ENCODE assay signal across 8 cellular contexts in genomic region chrX:14030248-14030592, GRCh38. TPM values are rescaled to one million over a fixed set of nuclear protein-coding genes. Genes with fewer than 3 reads are reported as not detected.
DNase-seq lines count a peak whose midpoint lies in the region; ATAC-seq and TF ChIP-seq lines count a peak whose summit lies in the region.

No MANE protein-coding gene starts in this region.

- intact Hi-C loops in spleen (cut with DNase I; ENCODE audit: low total_unique reads), result loop anchor here (10.0 kb wide), 2 partner anchors 275 to 375 kb away; partner anchors contain the start of gene TCEANC

- H3K4me3 ChIP-seq in iPS DF 6.9 (ENCODE audit: low read length) (peak overlapping the region; percentile 65; the same call in 1 of the 2 replicates), spleen (peak overlapping the region; percentile 52 to 79 (median 68))

- ATAC-seq in HG03066 (IDR thresholded peaks at IDR 0.05; ENCODE audit: low read depth, unreplicated experiment), result peak; percentile 19
- no peak for ATAC-seq in activated T-helper 17 cell treated with anti-CD3 and anti-CD28 coated beads, Interleukin-2, amount 50 U/mL, for 72 hours (replicated peaks)
- no peak for ATAC-seq in HG03108 (IDR thresholded peaks at IDR 0.05; ENCODE audit: unreplicated experiment)

- H3K4me3 Mint-ChIP-seq in activated T-helper 17 cell treated with anti-CD3 and anti-CD28 coated beads, Interleukin-2, amount 50 U/mL, for 72 hours, result peak overlapping the region; percentile 92

- no peaks in the 10 kb centered on the region for H3K9me3 Mint-ChIP-seq in activated T-helper 17 cell treated with anti-CD3 and anti-CD28 coated beads, Interleukin-2, amount 50 U/mL, for 72 hours

- no peak for TF ChIP-seq POLR2A in spleen (IDR thresholded peaks at IDR 0.05)

- WGBS in iPS DF 6.9 (ENCODE audit: insufficient coverage, insufficient read length), result no CpG with 5 or more reads among the region's 4 CpGs
- 17 to 35% (median 25%) methylated on average over 4 of the region's 4 CpGs for WGBS in spleen, 5 donors

- no peaks in the 10 kb centered on the region for H3K9me3 ChIP-seq in ES-I3 (ENCODE audit: control insufficient read depth, insufficient read depth, low read length)
- no peaks in the 10 kb centered on the region for H3K9me3 ChIP-seq in iPS DF 6.9 (ENCODE audit: control insufficient read depth, insufficient read depth, low read length)
- H3K9me3 ChIP-seq in spleen, result no peaks in the 10 kb centered on the region

- H3K4me1 ChIP-seq in ES-I3 (ENCODE audit: insufficient read depth, low read length), result peaks cover 9% of the 10 kb centered on the region
- peaks cover 2% of the 10 kb centered on the region for H3K4me1 ChIP-seq in iPS DF 6.9 (ENCODE audit: control insufficient read depth, insufficient read depth, low read length)
- peaks cover 0 to 43% (median 33%) of the 10 kb centered on the region in 6 donors for H3K4me1 ChIP-seq in spleen

- H3K27ac ChIP-seq in iPS DF 6.9 (ENCODE audit: low read length) (no peak overlapping the region), spleen (peak overlapping the region; percentile 67 to 92 (median 88))

- H3K36me3 Mint-ChIP-seq in activated T-helper 17 cell treated with anti-CD3 and anti-CD28 coated beads, Interleukin-2, amount 50 U/mL, for 72 hours (ENCODE audit: low read depth), result peaks cover 12% of the 10 kb centered on the region

- TF ChIP-seq CTCF in spleen (IDR thresholded peaks at IDR 0.05 in 8 of 11, conservative IDR thresholded peaks at IDR 0.05 in 3 of 11), result no peak

- H3K9ac ChIP-seq in ES-I3 (ENCODE audit: low read depth, low read length), result peak overlapping the region; percentile 80

- no peak for DNase-seq in iPS DF 6.9 (ENCODE audit: low read depth, low spot score)
- DNase-seq in spleen, result no peak
- no peak for DNase-seq in effector CD4-positive, alpha-beta T cell
- no peak for DNase-seq in NCI-H226

- peaks cover 3% of the 10 kb centered on the region for H3K27me3 Mint-ChIP-seq in activated T-helper 17 cell treated with anti-CD3 and anti-CD28 coated beads, Interleukin-2, amount 50 U/mL, for 72 hours

- H3K36me3 ChIP-seq in ES-I3 (ENCODE audit: insufficient read depth, low read length) (no peaks in the 10 kb centered on the region), iPS DF 6.9 (ENCODE audit: control insufficient read depth, insufficient read depth, low read length) (no peaks in the 10 kb centered on the region), spleen (peaks cover 0 to 3% (median 0%) of the 10 kb centered on the region in 6 donors)

- H3K27me3 ChIP-seq in iPS DF 6.9 (ENCODE audit: control insufficient read depth, insufficient read depth, low read length), result no peaks in the 10 kb centered on the region
- H3K27me3 ChIP-seq in spleen (replicated peaks in 1 of 7), result peaks cover 0 to 27% (median 0%) of the 10 kb centered on the region in 7 donors

- H3K4me1 Mint-ChIP-seq in activated T-helper 17 cell treated with anti-CD3 and anti-CD28 coated beads, Interleukin-2, amount 50 U/mL, for 72 hours, result peaks cover 17% of the 10 kb centered on the region

- H3K27ac Mint-ChIP-seq in activated T-helper 17 cell treated with anti-CD3 and anti-CD28 coated beads, Interleukin-2, amount 50 U/mL, for 72 hours, result peak overlapping the region; percentile 97

RNA-seq across cellular contexts. Expression of gene GEMIN8, which starts 0.5 kb away (rescaled TPM):
- 10 to 100 TPM; 11.3 to 13.0 TPM for total RNA-seq in activated T-helper 17 cell treated with anti-CD3 and anti-CD28 coated beads, Interleukin-2, amount 50 U/mL, for 72 hours
- total RNA-seq in spleen, result 10 to 100 TPM; 11.6 to 17.0 (median 14.5) TPM
- polyA plus RNA-seq in spleen, result 10 to 100 TPM; 13.7 to 20.6 (median 18.9) TPM
